ENCODE assay signal across 35 cellular contexts in genomic region chr14:101738921-101739320, GRCh38.
"Had no signal": no experiment of that assay in that cellular context is flagged by ENCODE, and none has a peak within 500 bp of the region (broad histone marks: within the 10 kb centered on the region; RNA-seq: fewer than 3 reads in every experiment).

No MANE protein-coding gene starts in this region.

- ATAC-seq: activated CD8-positive, alpha-beta memory T cell treated with anti-CD3 and anti-CD28 coated beads, Interleukin-2, amount 10 ng/mL, durations not matched to agents 7 days and 5 days; PC-3; SK-N-SH treated with all-trans-retinoic acid at 6 μM for 48 hours had no signal

- H3K4me1 Mint-ChIP-seq: activated B cell treated with CpG ODN at 0.5 μM for 24 hours had no signal

- H3K27ac Mint-ChIP-seq: activated B cell treated with CpG ODN at 0.5 μM for 24 hours; activated CD4-positive, alpha-beta memory T cell treated with anti-CD3 and anti-CD28 coated beads for 36 hours; activated CD8-positive, alpha-beta memory T cell treated with anti-CD3 and anti-CD28 coated beads, Interleukin-2, amount 10 ng/mL, durations not matched to agents 7 days and 5 days; activated naive CD4-positive, alpha-beta T cell treated with anti-CD3 and anti-CD28 coated beads, Interleukin-2, amount 10 ng/mL, durations not matched to agents 7 days and 5 days; activated naive CD8-positive, alpha-beta T cell had no signal

- H3K36me3 ChIP-seq: ascending aorta, breast epithelium, MG63, Peyer's patch had no signal

- H3K27me3 ChIP-seq: ascending aorta, breast epithelium, MG63, Peyer's patch had no signal

- DNase-seq: activated B cell treated with CpG ODN at 0.5 μM for 24 hours; activated CD4-positive, alpha-beta memory T cell treated with anti-CD3 and anti-CD28 coated beads for 36 hours; activated CD4-positive, alpha-beta T cell treated with anti-CD3 and anti-CD28 coated beads for 4 hours; activated CD4-positive, alpha-beta T cell treated with anti-CD3 and anti-CD28 coated beads, Interleukin-2, amount 50 U/mL, for 1 hour; activated CD4-positive, CD25-positive, alpha-beta regulatory T cell treated with anti-CD3 and anti-CD28 coated beads, Interleukin-2, amount 50 U/mL, for 72 hours; activated CD8-positive, alpha-beta memory T cell treated with anti-CD3 and anti-CD28 coated beads for 24 hours; activated CD8-positive, alpha-beta memory T cell treated with anti-CD3 and anti-CD28 coated beads, Interleukin-2, amount 10 ng/mL, durations not matched to agents 7 days and 5 days; activated CD8-positive, alpha-beta memory T cell treated with anti-CD3 and anti-CD28 coated beads, Interleukin-2, amount 50 U/mL, for 48 hours; activated effector memory CD4-positive, alpha-beta T cell treated with Interleukin-2 at 50 U/mL for 16 hours; activated naive CD4-positive, alpha-beta T cell treated with anti-CD3 and anti-CD28 coated beads, Interleukin-2, amount 10 ng/mL, durations not matched to agents 7 days and 5 days; amniotic stem cell; Kasumi-1; KG1; MG63; NCI-H1048; NCI-H1105 treated with DMSO at 0.1 percent for 48 hours; NCI-H1436; NCI-H1694; NCI-H1930; NCI-H2081 treated with DMSO at 0.1 percent for 48 hours; NCI-H226; NCI-H446 treated with DMSO at 0.1 percent for 48 hours; NK-92 treated with Interleukin-12 subunit alpha and Interleukin-12 subunit beta, amount 100 ng/mL, for 24 hours; PC-3; Peyer's patch; RPMI8226; SIG-M5; T-helper 1 cell; T-helper 2 cell; T-helper 9 cell had no signal

- H3K4me3 Mint-ChIP-seq: activated B cell treated with CpG ODN at 0.5 μM for 24 hours; activated CD4-positive, alpha-beta memory T cell treated with anti-CD3 and anti-CD28 coated beads for 36 hours; activated CD8-positive, alpha-beta memory T cell treated with anti-CD3 and anti-CD28 coated beads, Interleukin-2, amount 10 ng/mL, durations not matched to agents 7 days and 5 days; activated naive CD4-positive, alpha-beta T cell treated with anti-CD3 and anti-CD28 coated beads, Interleukin-2, amount 10 ng/mL, durations not matched to agents 7 days and 5 days; activated naive CD8-positive, alpha-beta T cell had no signal

- H3K4me1 ChIP-seq: ascending aorta, breast epithelium, Peyer's patch had no signal

- H3K4me3 ChIP-seq: ascending aorta, breast epithelium, MG63, Peyer's patch had no signal

- H3K9me3 ChIP-seq: ascending aorta, MG63 had no signal

- H3K27ac ChIP-seq: ascending aorta, breast epithelium, Peyer's patch, VCaP had no signal

- H3K27me3 Mint-ChIP-seq: activated CD4-positive, alpha-beta memory T cell treated with anti-CD3 and anti-CD28 coated beads for 36 hours; activated CD8-positive, alpha-beta memory T cell treated with anti-CD3 and anti-CD28 coated beads, Interleukin-2, amount 10 ng/mL, durations not matched to agents 7 days and 5 days; activated naive CD8-positive, alpha-beta T cell had no signal
